ENCODE assay signal across 15 cellular contexts in the genomic region with DNA sequence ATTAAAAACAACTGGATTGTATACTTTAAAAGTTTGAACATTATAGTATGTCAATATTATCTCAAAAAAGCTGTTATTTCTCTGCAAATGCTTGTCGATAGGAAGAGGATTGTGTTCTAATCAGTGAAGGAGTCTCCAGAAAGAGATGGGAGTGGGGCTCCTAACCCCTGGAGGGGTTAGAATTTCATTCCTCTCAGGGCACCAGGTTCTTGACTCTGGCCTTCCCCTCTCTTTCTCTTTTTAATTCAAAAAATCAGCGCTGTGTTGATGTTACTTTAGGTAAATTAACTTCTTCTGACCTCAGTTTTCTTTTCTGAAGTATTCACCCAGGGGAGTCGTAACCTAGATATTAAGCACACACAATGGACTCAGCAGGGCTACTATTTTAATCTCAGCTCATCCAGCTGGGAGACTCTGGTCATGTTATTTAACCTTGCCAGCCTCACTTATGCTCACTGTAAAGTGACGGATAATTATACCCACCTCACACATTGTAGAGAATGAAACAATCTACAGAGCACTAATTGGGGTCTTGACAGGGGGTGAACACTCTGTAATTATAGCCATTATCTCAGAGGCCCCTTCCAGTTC.
DNase-seq lines count a peak whose midpoint lies in the region; ATAC-seq lines count a peak whose summit lies in the region.
"Had no signal": no experiment of that assay in that cellular context is flagged by ENCODE, and none has a peak within 500 bp of the region (broad histone marks: within the 10 kb centered on the region; RNA-seq: fewer than 3 reads in every experiment).

No MANE protein-coding gene starts in this region.

- DNase-seq in NCI-H345 (lab: John Stamatoyannopoulos, UW): peak; percentile 8
- no peak for DNase-seq in NCI-H345 treated with DMSO at 0.1 percent for 48 hours (lab: John Stamatoyannopoulos, UW; ENCODE audit: unreplicated experiment)
- peak; percentile 19 to 47 for DNase-seq in NCI-H1930 (lab: John Stamatoyannopoulos, UW)
- peak; percentile 68 for DNase-seq in NCI-H748 treated with DMSO at 0.1 percent for 48 hours (lab: John Stamatoyannopoulos, UW)
- no peak for DNase-seq in T-helper 2 cell
- DNase-seq in NCI-H2196 (lab: John Stamatoyannopoulos, UW; ENCODE audit: unreplicated experiment): no peak
- DNase-seq: GF-D8, GOT3, Kasumi-1, MM.1S, NCI-H1694, NCI-H526, PC-9 had no signal

- no peak for ATAC-seq in HG03460 (IDR thresholded peaks at IDR 0.05; ENCODE audit: unreplicated experiment)
- ATAC-seq: A549 had no signal

Comparison
In these comparisons a context has a peak if more than half of its experiments do, and no peak if none do; other contexts are left out.
1. DNase-seq: peak in NCI-H345 (single experiment), NCI-H1930 (2 of 2) and NCI-H748 treated with DMSO at 0.1 percent for 48 hours (single experiment); none in NCI-H345 treated with DMSO at 0.1 percent for 48 hours (single experiment), T-helper 2 cell (0 of 5) and NCI-H2196 (single experiment).